Comparison of ENCODE assay signal across 1 cellular context in the genomic region with DNA sequence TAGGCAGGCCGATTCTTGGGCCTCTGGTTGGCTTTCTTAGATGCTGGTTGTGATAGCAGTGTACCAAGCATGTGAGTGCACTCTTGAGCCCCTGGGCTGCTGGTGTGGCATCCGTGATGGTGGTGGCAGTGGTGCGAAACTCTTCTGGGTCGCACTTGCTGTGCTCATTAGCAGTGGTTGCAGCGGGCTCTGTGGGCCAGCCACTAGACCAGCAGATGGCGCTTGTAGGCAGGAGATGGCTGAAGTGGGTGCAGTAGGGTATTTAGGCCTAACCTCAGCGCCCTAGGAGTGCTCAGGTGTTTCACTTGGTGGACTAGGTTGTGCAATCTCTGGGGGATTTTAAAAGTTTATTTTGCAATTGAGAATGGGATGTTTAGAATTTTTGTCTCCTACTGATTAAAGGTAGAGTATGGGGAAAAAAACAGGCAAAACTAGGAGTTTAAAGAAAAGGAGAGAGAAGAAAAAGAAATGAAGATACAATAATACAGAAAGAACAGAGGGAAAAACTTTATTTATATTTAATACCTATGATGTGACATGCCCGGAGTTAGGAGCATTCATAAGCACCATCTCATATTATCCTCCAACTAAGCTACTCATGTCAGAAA.
A peak's percentile ranks its signal among the peaks of the same experiment; 100 is the strongest.
TF ChIP-seq lines count a peak whose summit lies in the region.

No MANE protein-coding gene starts in this region.

TF ChIP-seq in neural cell, 6 proteins besides CTCF, POLR2A, EP300 and RAD21 (continued from another document):
- no peak for TF ChIP-seq REST (IDR thresholded peaks at IDR 0.05; ENCODE audit: borderline replicate concordance)
- TF ChIP-seq SMC3 (conservative IDR thresholded peaks at IDR 0.05; ENCODE audit: poor library complexity), result peak; percentile 75
- peak; percentile 26 for TF ChIP-seq MXI1 (conservative IDR thresholded peaks at IDR 0.05; ENCODE audit: poor library complexity, severe bottlenecking)
